In genomic region chr3:194939532-194939909, GRCh38 we compare ENCODE assay signal across 19 cellular contexts.
DNase-seq lines count a peak whose midpoint lies in the region; ATAC-seq and TF ChIP-seq lines count a peak whose summit lies in the region.
"Had no signal": no experiment of that assay in that cellular context is flagged by ENCODE, and none has a peak within 500 bp of the region (broad histone marks: within the 10 kb centered on the region; RNA-seq: fewer than 3 reads in every experiment).

No MANE protein-coding gene starts in this region.

- H3K79me2 ChIP-seq in neural progenitor cell (ENCODE audit: low read depth) (no peaks in the 10 kb centered on the region), osteoblast (ENCODE audit: insufficient read depth, low read length) (no peaks in the 10 kb centered on the region)

- ATAC-seq in activated CD8-positive, alpha-beta memory T cell treated with anti-CD3 and anti-CD28 coated beads, Interleukin-2, amount 10 ng/mL, durations not matched to agents 7 days and 5 days = no peak
- no peak for ATAC-seq in HG02642 (IDR thresholded peaks at IDR 0.05; ENCODE audit: poor library complexity, unreplicated experiment)
- ATAC-seq in GM18505 (IDR thresholded peaks at IDR 0.05; ENCODE audit: unreplicated experiment) = no peak
- ATAC-seq: GM12878 had no signal

- H3K27me3 Mint-ChIP-seq in activated CD8-positive, alpha-beta memory T cell treated with anti-CD3 and anti-CD28 coated beads, Interleukin-2, amount 10 ng/mL, durations not matched to agents 7 days and 5 days = no peaks in the 10 kb centered on the region
- peaks cover 7% of the 10 kb centered on the region for H3K27me3 Mint-ChIP-seq in neural progenitor cell (ENCODE audit: insufficient read depth, low read depth)

- DNase-seq in activated CD8-positive, alpha-beta memory T cell treated with anti-CD3 and anti-CD28 coated beads, Interleukin-2, amount 10 ng/mL, durations not matched to agents 7 days and 5 days = peak; percentile 31
- no peak for DNase-seq in activated CD8-positive, alpha-beta memory T cell treated with anti-CD3 and anti-CD28 coated beads, Interleukin-2, amount 50 U/mL, for 48 hours
- peak; percentile 69 for DNase-seq in mesenteric fat pad (ENCODE audit: low spot score)
- DNase-seq in neural progenitor cell (ENCODE audit: low spot score) = no peak
- DNase-seq in osteoblast (ENCODE audit: insufficient read length, low spot score, missing footprints) = no peak
- DNase-seq: BE2C; CD4-positive, alpha-beta T cell; CD8-positive, alpha-beta memory T cell; DMS 273 treated with DMSO at 0.1 percent for 48 hours; DMS79; EL; GDM1; GOT3 had no signal

- H3K4me3 ChIP-seq in neural progenitor cell = no peak overlapping the region
- H3K4me3 ChIP-seq in osteoblast (ENCODE audit: insufficient read depth, low read length) = no peak overlapping the region
- H3K4me3 ChIP-seq: BLaER1 treated with 17β-estradiol and CSF1 and Interleukin-3, amounts not matched to agents 10 nM and 100 nM; GM12878; HAP-1 had no signal

- H3K27me3 ChIP-seq in neural progenitor cell = no peaks in the 10 kb centered on the region
- no peaks in the 10 kb centered on the region for H3K27me3 ChIP-seq in osteoblast (ENCODE audit: insufficient read depth, low read length)
- H3K27me3 ChIP-seq: BE2C; BLaER1 treated with 17β-estradiol and CSF1 and Interleukin-3, amounts not matched to agents 10 nM and 100 nM had no signal

- no peaks in the 10 kb centered on the region for H3K4me1 ChIP-seq in neural progenitor cell
- H3K4me1 ChIP-seq in osteoblast (ENCODE audit: insufficient read depth, low read length) = no peaks in the 10 kb centered on the region
- H3K4me1 ChIP-seq: BE2C, HAP-1 had no signal

- TF ChIP-seq CTCF in neural progenitor cell (IDR thresholded peaks at IDR 0.05) = no peak
- TF ChIP-seq CTCF in osteoblast (IDR thresholded peaks at IDR 0.05; ENCODE audit: extremely low read depth, low read depth, low read length) = no peak

- CTCF ChIA-PET in activated CD8-positive, alpha-beta memory T cell treated with anti-CD3 and anti-CD28 coated beads, Interleukin-2, amount 10 ng/mL, durations not matched to agents 7 days and 5 days (lab: Charles Lee) = no interaction called here

- no peaks in the 10 kb centered on the region for H3K36me3 Mint-ChIP-seq in activated CD8-positive, alpha-beta memory T cell treated with anti-CD3 and anti-CD28 coated beads, Interleukin-2, amount 10 ng/mL, durations not matched to agents 7 days and 5 days
- no peaks in the 10 kb centered on the region for H3K36me3 Mint-ChIP-seq in neural progenitor cell
- H3K36me3 Mint-ChIP-seq: CD8-positive, alpha-beta memory T cell had no signal

- H2AFZ ChIP-seq in neural progenitor cell (replicated peaks) (no peak overlapping the region), osteoblast (ENCODE audit: low read length) (no peak overlapping the region)

- no peak overlapping the region for H3K4me3 Mint-ChIP-seq in activated CD8-positive, alpha-beta memory T cell treated with anti-CD3 and anti-CD28 coated beads, Interleukin-2, amount 10 ng/mL, durations not matched to agents 7 days and 5 days
- no peak overlapping the region for H3K4me3 Mint-ChIP-seq in neural progenitor cell
- H3K4me3 Mint-ChIP-seq: CD4-positive, alpha-beta T cell; CD8-positive, alpha-beta memory T cell had no signal

- H3K36me3 ChIP-seq in neural progenitor cell (no peaks in the 10 kb centered on the region), osteoblast (ENCODE audit: insufficient read depth, low read length) (no peaks in the 10 kb centered on the region)
- H3K36me3 ChIP-seq: BE2C; BLaER1 treated with 17β-estradiol and CSF1 and Interleukin-3, amounts not matched to agents 10 nM and 100 nM; HAP-1 had no signal

- no peak overlapping the region for H3K27ac Mint-ChIP-seq in activated CD8-positive, alpha-beta memory T cell treated with anti-CD3 and anti-CD28 coated beads, Interleukin-2, amount 10 ng/mL, durations not matched to agents 7 days and 5 days
- peak overlapping the region; percentile 16 for H3K27ac Mint-ChIP-seq in neural progenitor cell
- H3K27ac Mint-ChIP-seq: CD4-positive, alpha-beta T cell; CD8-positive, alpha-beta memory T cell had no signal

- no peak overlapping the region for H3K27ac ChIP-seq in neural progenitor cell
- no peak overlapping the region for H3K27ac ChIP-seq in osteoblast (ENCODE audit: low read depth, low read length)
- H3K27ac ChIP-seq: 22Rv1; BLaER1 treated with 17β-estradiol and CSF1 and Interleukin-3, amounts not matched to agents 10 nM and 100 nM had no signal

- H3K4me2 ChIP-seq in neural progenitor cell (no peak overlapping the region), osteoblast (ENCODE audit: insufficient read depth, low read length) (no peak overlapping the region)

- no peaks in the 10 kb centered on the region for H3K4me1 Mint-ChIP-seq in activated CD8-positive, alpha-beta memory T cell treated with anti-CD3 and anti-CD28 coated beads, Interleukin-2, amount 10 ng/mL, durations not matched to agents 7 days and 5 days
- H3K4me1 Mint-ChIP-seq in neural progenitor cell = peaks cover 10% of the 10 kb centered on the region
- H3K4me1 Mint-ChIP-seq: CD8-positive, alpha-beta memory T cell had no signal

- H3K9me3 Mint-ChIP-seq in activated CD8-positive, alpha-beta memory T cell treated with anti-CD3 and anti-CD28 coated beads, Interleukin-2, amount 10 ng/mL, durations not matched to agents 7 days and 5 days (ENCODE audit: low read depth) = no peaks in the 10 kb centered on the region
- H3K9me3 Mint-ChIP-seq in neural progenitor cell = no peaks in the 10 kb centered on the region
- H3K9me3 Mint-ChIP-seq: CD4-positive, alpha-beta T cell; CD8-positive, alpha-beta memory T cell had no signal

- H3K9me3 ChIP-seq in neural progenitor cell (ENCODE audit: low read depth) = no peaks in the 10 kb centered on the region
- H3K9me3 ChIP-seq in osteoblast (ENCODE audit: low read depth, low read length) = peaks cover 6% of the 10 kb centered on the region
- H3K9me3 ChIP-seq: BE2C, HAP-1 had no signal

- TF ChIP-seq POLR2A in GM18505 (IDR thresholded peaks at IDR 0.05; ENCODE audit: borderline replicate concordance, extremely low read depth, insufficient read depth, insufficient read length) = no peak

- no peak overlapping the region for H3K9ac ChIP-seq in neural progenitor cell
- H3K9ac ChIP-seq: BLaER1 treated with 17β-estradiol and CSF1 and Interleukin-3, amounts not matched to agents 10 nM and 100 nM had no signal

- H4K20me1 ChIP-seq in neural progenitor cell (ENCODE audit: low read depth) = no peaks in the 10 kb centered on the region
- no peaks in the 10 kb centered on the region for H4K20me1 ChIP-seq in osteoblast (ENCODE audit: insufficient read depth, low read length)
- H4K20me1 ChIP-seq: BLaER1 treated with 17β-estradiol and CSF1 and Interleukin-3, amounts not matched to agents 10 nM and 100 nM had no signal

- H3F3A ChIP-seq in neural progenitor cell (ENCODE audit: low read depth) = no peaks in the 10 kb centered on the region

Comparison
In these comparisons a context has a peak if more than half of its experiments do, and no peak if none do; other contexts are left out.
1. DNase-seq: peak in activated CD8-positive, alpha-beta memory T cell treated with anti-CD3 and anti-CD28 coated beads, Interleukin-2, amount 10 ng/mL, durations not matched to agents 7 days and 5 days (single experiment) and mesenteric fat pad (single experiment); none in activated CD8-positive, alpha-beta memory T cell treated with anti-CD3 and anti-CD28 coated beads, Interleukin-2, amount 50 U/mL, for 48 hours (single experiment), neural progenitor cell (single experiment) and osteoblast (single experiment).